ENCODE assay signal across 24 cellular contexts in the genomic region with DNA sequence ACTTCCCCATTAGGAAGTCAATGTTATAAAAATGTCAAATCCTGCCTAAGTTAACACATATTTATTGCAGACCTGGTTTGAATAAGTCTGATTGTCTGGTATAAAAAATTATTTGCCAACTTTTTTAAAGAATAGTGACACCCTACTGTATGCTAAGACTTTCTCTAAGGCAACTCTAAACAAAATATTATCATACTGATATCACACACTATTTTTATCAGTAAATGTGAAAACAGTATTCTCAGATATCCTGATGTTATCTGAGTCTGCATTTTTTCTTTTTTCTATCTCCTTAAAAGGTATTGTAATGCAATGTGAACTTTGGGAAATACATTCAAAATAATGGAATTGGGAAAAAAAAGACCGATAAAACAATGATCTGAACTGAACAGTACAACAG.
"Had no signal": no experiment of that assay in that cellular context is flagged by ENCODE, and none has a peak within 500 bp of the region (broad histone marks: within the 10 kb centered on the region; RNA-seq: fewer than 3 reads in every experiment).

No MANE protein-coding gene starts in this region.

- ATAC-seq: activated CD4-positive, CD25-positive, alpha-beta regulatory T cell treated with anti-CD3 and anti-CD28 coated beads, Interleukin-2, amount 50 U/mL, for 24 hours; activated T-helper 17 cell treated with anti-CD3 and anti-CD28 coated beads, Interleukin-2, amount 50 U/mL, for 72 hours; effector memory CD8-positive, alpha-beta T cell; heart left ventricle; left cardiac atrium; left ventricle myocardium superior; mucosa of descending colon; natural killer cell treated with Interleukin-12 subunit alpha and Interleukin-12 subunit beta and Interleukin-15 and Interleukin-18, amount 100 ng/mL, for 72 hours; right lobe of liver had no signal

- H3K27me3 ChIP-seq: heart left ventricle, right lobe of liver, uterus had no signal

- H3K9me3 ChIP-seq: heart left ventricle, mucosa of descending colon, right lobe of liver, uterus had no signal

- H3K36me3 ChIP-seq: right lobe of liver, uterus, WERI-Rb-1 had no signal

- H3K4me1 ChIP-seq: uterus had no signal

- H3K4me3 ChIP-seq: heart left ventricle, mucosa of descending colon, right lobe of liver, uterus had no signal

- DNase-seq: activated CD4-positive, alpha-beta memory T cell treated with anti-CD3 and anti-CD28 coated beads for 36 hours; activated CD4-positive, alpha-beta T cell treated with anti-CD3 and anti-CD28 coated beads for 48 hours; activated CD8-positive, alpha-beta memory T cell treated with anti-CD3 and anti-CD28 coated beads, Interleukin-2, amount 50 U/mL, for 4 hours; activated gamma-delta T cell treated with Interleukin-2 at 50 U/mL for 16 hours; activated naive CD4-positive, alpha-beta T cell treated with anti-CD3 and anti-CD28 coated beads, Interleukin-2, amount 50 U/mL, for 16 hours; activated T-cell treated with anti-CD3 and anti-CD28 coated beads, Interleukin-2, amount 50 U/mL, for 1 hour; amniotic stem cell; cortex of kidney; effector memory CD8-positive, alpha-beta T cell; heart left ventricle; islet precursor cell; left cardiac atrium; left ventricle myocardium superior; mucosa of descending colon; right lobe of liver; stimulated activated CD4-positive, alpha-beta T cell treated with anti-CD3 and anti-CD28 coated beads, Interleukin-2, amount 100 ng/mL, for 48 hours; stimulated activated naive CD4-positive, alpha-beta T cell treated with Interleukin-2 at 50 U/mL for 16 hours; T-helper 9 cell; trophoblast cell; uterus; WERI-Rb-1 had no signal

- H3K27ac ChIP-seq: heart left ventricle, right lobe of liver, uterus, WERI-Rb-1 had no signal
